In genomic region chr5:74625742-74626241, GRCh38 we compare ENCODE assay signal across 11 cellular contexts. TPM values are rescaled to one million over a fixed set of nuclear protein-coding genes. Genes with fewer than 3 reads are reported as not detected.
DNase-seq lines count a peak whose midpoint lies in the region; ATAC-seq and TF ChIP-seq lines count a peak whose summit lies in the region.
"Had no signal": no experiment of that assay in that cellular context is flagged by ENCODE, and none has a peak within 500 bp of the region (broad histone marks: within the 10 kb centered on the region; RNA-seq: fewer than 3 reads in every experiment).

No MANE protein-coding gene starts in this region.

- no peaks in the 10 kb centered on the region for H3K9me3 ChIP-seq in cardiac muscle cell (ENCODE audit: low read depth)
- peaks cover 0 to 3% (median 0%) of the 10 kb centered on the region in 11 donors for H3K9me3 ChIP-seq in heart right ventricle
- no peaks in the 10 kb centered on the region for H3K9me3 ChIP-seq in SJCRH30 (replicated peaks)
- H3K9me3 ChIP-seq in smooth muscle cell (replicated peaks; ENCODE audit: low read depth) = no peaks in the 10 kb centered on the region
- H3K9me3 ChIP-seq: ovary had no signal

- H3K9ac ChIP-seq in smooth muscle cell (ENCODE audit: low read depth) = no peak overlapping the region

- H3F3A ChIP-seq in smooth muscle cell (ENCODE audit: low read depth) = peaks cover 56% of the 10 kb centered on the region

- H3K4me1 ChIP-seq in cardiac muscle cell (ENCODE audit: low read depth) (peaks cover 24% of the 10 kb centered on the region), heart right ventricle (peaks cover 0 to 18% (median 2%) of the 10 kb centered on the region in 9 donors), SJCRH30 (peaks cover 58% of the 10 kb centered on the region), foreskin keratinocyte (peaks cover 18% of the 10 kb centered on the region), smooth muscle cell (ENCODE audit: low read depth) (peaks cover 52% of the 10 kb centered on the region)

- peaks cover 28% of the 10 kb centered on the region for H4K20me1 ChIP-seq in smooth muscle cell (ENCODE audit: low read depth)

- DNase-seq in cardiac muscle cell (ENCODE audit: low read depth in 1 of 2, low spot score in 1 of 2) (peak in 1 of 2 donors; percentile 87), heart right ventricle (no peak), SJCRH30 (peak; percentile 70 to 74), foreskin keratinocyte (peak in 1 of 2 donors; percentile 51), smooth muscle cell (lab: John Stamatoyannopoulos, UW; ENCODE audit: unreplicated experiment) (no peak), HuH-7 (ENCODE audit: low spot score) (no peak), T1000 (lab: John Stamatoyannopoulos, UW) (no peak), germinal center (ENCODE audit: low spot score) (no peak)
- DNase-seq: activated CD8-positive, alpha-beta memory T cell treated with anti-CD3 and anti-CD28 coated beads, Interleukin-2, amount 10 ng/mL, durations not matched to agents 7 days and 5 days; cerebellar nuclear complex; ovary had no signal

- intact Hi-C loops in heart right ventricle (cut with DNase I) = no loop called here

- H3K36me3 ChIP-seq in cardiac muscle cell = no peaks in the 10 kb centered on the region
- peaks cover 0 to 34% (median 0%) of the 10 kb centered on the region in 9 donors for H3K36me3 ChIP-seq in heart right ventricle
- peaks cover 41% of the 10 kb centered on the region for H3K36me3 ChIP-seq in SJCRH30
- H3K36me3 ChIP-seq in smooth muscle cell (ENCODE audit: low read depth) = no peaks in the 10 kb centered on the region
- H3K36me3 ChIP-seq: ovary had no signal

- WGBS in heart right ventricle, 2 donors = 50 to 55% methylated on average over 5 of the region's 5 CpGs
- WGBS in smooth muscle cell (ENCODE audit: low lambda C conversion rate) = 47% methylated on average over 5 of the region's 5 CpGs

- H3K4me3 ChIP-seq in cardiac muscle cell (no peak overlapping the region), heart right ventricle (no peak overlapping the region), SJCRH30 (no peak overlapping the region), smooth muscle cell (no peak overlapping the region)
- H3K4me3 ChIP-seq: ovary had no signal

- no peak overlapping the region for H2AFZ ChIP-seq in smooth muscle cell (ENCODE audit: low read depth)

- H3K27ac ChIP-seq in cardiac muscle cell (no peak overlapping the region), heart right ventricle (no peak overlapping the region), SJCRH30 (peak overlapping the region; percentile 22; the same call in 1 of the 2 replicates), foreskin keratinocyte (no peak overlapping the region), smooth muscle cell (ENCODE audit: low read depth) (peak overlapping the region; percentile 43)
- H3K27ac ChIP-seq: ovary had no signal

- H3K79me2 ChIP-seq in smooth muscle cell (ENCODE audit: low read depth) = peaks cover 5% of the 10 kb centered on the region

- no peak overlapping the region for H3K4me2 ChIP-seq in smooth muscle cell

- no peak for ATAC-seq in heart right ventricle
- no peak for ATAC-seq in foreskin keratinocyte
- ATAC-seq: activated CD8-positive, alpha-beta memory T cell treated with anti-CD3 and anti-CD28 coated beads, Interleukin-2, amount 10 ng/mL, durations not matched to agents 7 days and 5 days had no signal

- TF ChIP-seq CTCF in cardiac muscle cell (IDR thresholded peaks at IDR 0.05; ENCODE audit: low read depth, low read length) (peak; percentile 37), heart right ventricle (IDR thresholded peaks at IDR 0.05) (peak in 2 of 9 donors; percentile 14 to 16), foreskin keratinocyte (conservative IDR thresholded peaks at IDR 0.05) (peak; percentile 38), smooth muscle cell (IDR thresholded peaks at IDR 0.05; ENCODE audit: borderline replicate concordance, insufficient read depth, poor library complexity, severe bottlenecking) (peak; percentile 11)

- H3K27me3 ChIP-seq in cardiac muscle cell = no peaks in the 10 kb centered on the region
- H3K27me3 ChIP-seq in heart right ventricle = no peaks in the 10 kb centered on the region
- H3K27me3 ChIP-seq in SJCRH30 = no peaks in the 10 kb centered on the region
- H3K27me3 ChIP-seq in foreskin keratinocyte = no peaks in the 10 kb centered on the region
- no peaks in the 10 kb centered on the region for H3K27me3 ChIP-seq in smooth muscle cell (ENCODE audit: low read depth)
- H3K27me3 ChIP-seq: ovary had no signal

RNA-seq across cellular contexts. Expression of gene ENC1, which starts 14.7 kb away (rescaled TPM):
- total RNA-seq in cardiac muscle cell (5.7 and 6.5 TPM in 2 replicates), heart right ventricle (1 to 10 TPM; 2.8 to 9.1 (median 4.0) TPM), foreskin keratinocyte (46.5 and 52.3 TPM in 2 replicates), smooth muscle cell (110 and 117 TPM in 2 replicates)
- polyA plus RNA-seq in cardiac muscle cell (0.56 and 2.3 TPM in 2 replicates), heart right ventricle (1 to 10 TPM; 2.1 to 2.6 TPM), foreskin keratinocyte (14.5 and 15.5 TPM in 2 replicates), smooth muscle cell (17.4 and 73.4 TPM in 2 replicates)
- 104 and 109 TPM in 2 replicates for total RNA-seq in SJCRH30 (2014; rRNA removed; shearing (Covaris generic))

RNA-seq across cellular contexts. Expression of gene HEXB, which starts 59.2 kb away (rescaled TPM):
- 26.4 and 30.1 TPM in 2 replicates for total RNA-seq in cardiac muscle cell
- polyA plus RNA-seq in cardiac muscle cell = 26.8 and 36.7 TPM in 2 replicates
- total RNA-seq in heart right ventricle = 100 to 1,000 TPM in 8 of 10 donors, 10 to 100 TPM in 2; 79.4 to 225 (median 115) TPM
- 10 to 100 TPM; 68.7 to 93.8 TPM for polyA plus RNA-seq in heart right ventricle
- total RNA-seq in SJCRH30 (2014; rRNA removed; shearing (Covaris generic)) = 43.0 and 46.8 TPM in 2 replicates
- total RNA-seq in foreskin keratinocyte = 111 and 129 TPM in 2 replicates
- polyA plus RNA-seq in foreskin keratinocyte = 106 and 122 TPM in 2 replicates
- 109 and 111 TPM in 2 replicates for total RNA-seq in smooth muscle cell
- 102 and 108 TPM in 2 replicates for polyA plus RNA-seq in smooth muscle cell

Comparison
In these comparisons a context has a peak if more than half of its experiments do, and no peak if none do; other contexts are left out.
1. DNase-seq: peak in SJCRH30 (2 of 2); none in heart right ventricle (0 of 2), smooth muscle cell (single experiment), HuH-7 (single experiment), T1000 (single experiment) and germinal center (single experiment).
2. H3K27ac ChIP-seq: peak in SJCRH30 (single experiment) and smooth muscle cell (single experiment); none in cardiac muscle cell (single experiment), heart right ventricle (0 of 10) and foreskin keratinocyte (single experiment).